8 cellular contexts compared by ENCODE assay signal in the genomic region with DNA sequence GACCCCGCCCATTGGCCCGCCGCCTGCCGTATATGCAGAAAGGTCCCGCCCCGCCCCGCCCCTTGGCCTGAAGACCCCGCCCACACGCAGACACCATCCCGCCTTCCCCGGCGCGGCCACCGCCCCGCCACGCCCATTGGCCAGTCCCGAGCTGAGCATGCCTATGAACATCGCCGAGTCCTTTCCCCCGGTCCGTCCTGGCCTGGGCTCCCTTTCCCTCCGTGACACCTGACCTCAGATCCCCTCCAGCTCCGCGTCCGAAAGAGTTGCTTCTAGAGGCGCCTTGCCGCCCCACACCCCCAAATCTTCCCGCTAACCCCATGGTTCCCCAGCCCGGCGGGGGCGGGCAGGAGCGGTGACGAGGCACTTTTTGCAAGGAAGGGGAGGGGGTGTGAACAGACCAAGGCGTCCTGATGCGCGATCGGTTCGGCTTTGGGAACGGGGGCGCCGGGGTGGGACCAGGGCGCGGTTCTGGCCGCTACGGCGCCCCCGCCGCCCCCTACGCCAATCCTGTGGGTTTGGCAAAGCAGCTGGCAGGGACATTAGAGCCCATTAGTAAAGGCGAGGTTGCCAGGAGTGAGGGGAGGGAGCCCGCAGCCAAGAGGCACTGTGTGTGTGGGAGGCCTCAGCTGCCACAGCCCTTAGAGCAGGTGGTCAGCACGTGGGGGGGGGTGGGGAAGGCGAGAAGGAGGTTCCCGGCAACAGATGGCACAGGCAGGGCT. TPM values are rescaled to one million over a fixed set of nuclear protein-coding genes. Genes with fewer than 3 reads are reported as not detected.
DNase-seq lines count a peak whose midpoint lies in the region; ATAC-seq and TF ChIP-seq lines count a peak whose summit lies in the region.

No MANE protein-coding gene starts in this region.

- peak overlapping the region; percentile 84 for H3K27ac ChIP-seq in angular gyrus (ENCODE audit: low read depth, low read length)
- H3K27ac ChIP-seq in right atrium auricular region, result peak overlapping the region; percentile 90 to 91
- H3K27ac ChIP-seq in urinary bladder (ENCODE audit: low read depth), result peak overlapping the region; percentile 84

- H3K4me3 ChIP-seq in right atrium auricular region, result peak overlapping the region; percentile 53 to 90
- H3K4me3 ChIP-seq in urinary bladder (ENCODE audit: low read depth, low read length), result peak overlapping the region; percentile 75

- no peaks in the 10 kb centered on the region for H3K27me3 ChIP-seq in right atrium auricular region

- H3K36me3 ChIP-seq in ES-I3 (ENCODE audit: insufficient read depth, low read length) (0 out of 2 replicates have a peak, but pooled peaks cover 2% of the 10 kb centered on the region), right atrium auricular region (peaks cover 10% of the 10 kb centered on the region), urinary bladder (ENCODE audit: insufficient read depth) (peaks cover 7% of the 10 kb centered on the region)

- 2% methylated on average over 54 of the region's 54 CpGs for WGBS in urinary bladder

- peak; percentile 84 to 94 for DNase-seq in NCI-H187 (lab: John Stamatoyannopoulos, UW)
- peak; percentile 74 to 90 (median 85) for DNase-seq in T-helper 2 cell
- peak; percentile 96 for DNase-seq in right atrium auricular region (ENCODE audit: low spot score)
- peak; percentile 66 for DNase-seq in pulmonary artery endothelial cell (ENCODE audit: low read depth, low spot score)

- peaks cover 5% of the 10 kb centered on the region; the same call in 1 of the 2 replicates for H3K4me1 ChIP-seq in ES-I3 (ENCODE audit: insufficient read depth, low read length)
- H3K4me1 ChIP-seq in right atrium auricular region, result peaks cover 0 to 41% of the 10 kb centered on the region in 2 donors
- H3K4me1 ChIP-seq in urinary bladder (ENCODE audit: insufficient read depth), result no peaks in the 10 kb centered on the region

- H3K9me3 ChIP-seq in ES-I3 (ENCODE audit: control insufficient read depth, insufficient read depth, low read length) (no peaks in the 10 kb centered on the region), right atrium auricular region (no peaks in the 10 kb centered on the region)

- no peak for TF ChIP-seq CTCF in right atrium auricular region (IDR thresholded peaks at IDR 0.05)

- peak overlapping the region; percentile 85 for H3K9ac ChIP-seq in ES-I3 (ENCODE audit: low read depth, low read length)

- ATAC-seq in HG02642 (IDR thresholded peaks at IDR 0.05; ENCODE audit: poor library complexity, unreplicated experiment), result peak; percentile 71

RNA-seq across cellular contexts. Expression of a gene that starts 0.4 kb away (rescaled TPM):
- total RNA-seq in right atrium auricular region, result 10 to 100 TPM; 11.2 to 28.1 TPM
- 19.4 and 23.8 TPM in 2 replicates for total RNA-seq in pulmonary artery endothelial cell
- 22.8 TPM for total RNA-seq in urinary bladder
- 63.3 TPM for polyA plus RNA-seq in urinary bladder

RNA-seq across cellular contexts. Expression of a gene that starts 25.8 kb away (rescaled TPM):
- total RNA-seq in right atrium auricular region (10 to 100 TPM; 23.3 to 26.6 TPM), pulmonary artery endothelial cell (16.5 and 25.7 TPM in 2 replicates), urinary bladder (24.4 TPM)
- polyA plus RNA-seq in urinary bladder, result 51.6 TPM

RNA-seq across cellular contexts. Expression of a gene that starts 26.1 kb away (rescaled TPM):
- total RNA-seq in right atrium auricular region (10 to 100 TPM; 15.2 to 15.6 TPM), pulmonary artery endothelial cell (19.8 and 25.8 TPM in 2 replicates), urinary bladder (9.3 TPM)
- polyA plus RNA-seq in urinary bladder, result 36.4 TPM

RNA-seq across cellular contexts. Expression of a gene that starts 59.4 kb away (rescaled TPM):
- total RNA-seq in right atrium auricular region (1 to 10 TPM; 3.7 to 5.3 TPM), pulmonary artery endothelial cell (0.49 and 0.59 TPM in 2 replicates), urinary bladder (0.79 TPM)
- polyA plus RNA-seq in urinary bladder, result 5.7 TPM

Comparison
In these comparisons a context has a peak if more than half of its experiments do, and no peak if none do; other contexts are left out.
1. Peak in every context shown above with its lines: DNase-seq, ATAC-seq, H3K4me3 ChIP-seq and H3K27ac ChIP-seq.